34 cellular contexts compared by ENCODE assay signal in genomic region chr11:70836071-70836470, GRCh38.
"Had no signal": no experiment of that assay in that cellular context is flagged by ENCODE, and none has a peak within 500 bp of the region (broad histone marks: within the 10 kb centered on the region; RNA-seq: fewer than 3 reads in every experiment).

No MANE protein-coding gene starts in this region.

- ATAC-seq: activated CD8-positive, alpha-beta memory T cell treated with anti-CD3 and anti-CD28 coated beads, Interleukin-2, amount 10 ng/mL, durations not matched to agents 7 days and 5 days; activated naive CD8-positive, alpha-beta T cell treated with anti-CD3 and anti-CD28 coated beads, Interleukin-2, amount 50 U/mL, for 24 hours; PC-3 had no signal

- H3K27ac ChIP-seq: brain microvascular endothelial cell, KMS-11, RWPE1, VCaP had no signal

- DNase-seq: activated B cell treated with CpG ODN at 0.5 μM for 24 hours; activated CD4-positive, alpha-beta memory T cell treated with anti-CD3 and anti-CD28 coated beads for 36 hours; activated CD4-positive, alpha-beta T cell treated with anti-CD3 and anti-CD28 coated beads for 4 hours; activated CD4-positive, alpha-beta T cell treated with anti-CD3 and anti-CD28 coated beads, Interleukin-2, amount 50 U/mL, for 1 hour; activated CD4-positive, CD25-positive, alpha-beta regulatory T cell treated with anti-CD3 and anti-CD28 coated beads, Interleukin-2, amount 50 U/mL, for 72 hours; activated CD8-positive, alpha-beta memory T cell treated with anti-CD3 and anti-CD28 coated beads for 24 hours; activated CD8-positive, alpha-beta memory T cell treated with anti-CD3 and anti-CD28 coated beads, Interleukin-2, amount 10 ng/mL, durations not matched to agents 7 days and 5 days; activated CD8-positive, alpha-beta memory T cell treated with anti-CD3 and anti-CD28 coated beads, Interleukin-2, amount 50 U/mL, for 48 hours; activated effector memory CD4-positive, alpha-beta T cell treated with Interleukin-2 at 50 U/mL for 16 hours; activated naive CD4-positive, alpha-beta T cell treated with anti-CD3 and anti-CD28 coated beads, Interleukin-2, amount 10 ng/mL, durations not matched to agents 7 days and 5 days; activated naive CD8-positive, alpha-beta T cell treated with anti-CD3 and anti-CD28 coated beads, Interleukin-2, amount 50 U/mL, for 24 hours; activated T-cell treated with anti-CD3 and anti-CD28 coated beads, Interleukin-2, amount 50 U/mL, for 48 hours; anterior cingulate cortex; brain microvascular endothelial cell; central memory CD4-positive, alpha-beta T cell; MM.1S; NCI-H1105; NCI-H1417 treated with DMSO at 0.1 percent for 48 hours; NCI-H187 treated with DMSO at 0.1 percent for 48 hours; NCI-H2081; NCI-H2171 treated with DMSO at 0.1 percent for 48 hours; NCI-H2227 treated with DMSO at 0.1 percent for 48 hours; NCI-H526 treated with DMSO at 0.1 percent for 48 hours; NCI-H82; NK-92 treated with Interleukin-12 subunit alpha and Interleukin-12 subunit beta, amount 100 ng/mL, for 24 hours; PC-3; Right ventricle myocardium superior; SW 1271; T-helper 1 cell; T-helper 2 cell; T-helper 9 cell had no signal

- H3K36me3 ChIP-seq: brain microvascular endothelial cell had no signal

- H3K27me3 ChIP-seq: brain microvascular endothelial cell had no signal
